In genomic region chr15:74179101-74179841, GRCh38 we compare ENCODE assay signal across 1 cellular context.
TF ChIP-seq lines count a peak whose summit lies in the region.

No MANE protein-coding gene starts in this region.

TF ChIP-seq in H1, 55 proteins besides CTCF, POLR2A, EP300 and RAD21:
- TF ChIP-seq USF2 (IDR thresholded peaks at IDR 0.05; ENCODE audit: low read length) (no peak), CREB1 (IDR thresholded peaks at IDR 0.05) (no peak), RFX5 (IDR thresholded peaks at IDR 0.05; ENCODE audit: borderline replicate concordance, low read depth, low read length) (no peak), BACH1 (IDR thresholded peaks at IDR 0.05; ENCODE audit: low read length) (no peak), HDAC6 (IDR thresholded peaks at IDR 0.05; ENCODE audit: low read depth, low read length) (no peak), KDM4A (IDR thresholded peaks at IDR 0.05; ENCODE audit: low read depth, low read length, severe bottlenecking) (no peak), KDM1A (IDR thresholded peaks at IDR 0.05; ENCODE audit: borderline replicate concordance, low read length) (no peak), TAF7 (optimal IDR thresholded peaks at IDR 0.05; ENCODE audit: borderline replicate concordance, low read depth, low read length) (no peak), MAFK (IDR thresholded peaks at IDR 0.05; ENCODE audit: low read depth, low read length) (no peak), RXRA (IDR thresholded peaks at IDR 0.05; ENCODE audit: insufficient read depth, low read depth, low read length) (no peak), RBBP5 (IDR thresholded peaks at IDR 0.05; ENCODE audit: borderline replicate concordance, low read depth, low read length) (no peak), JUN (IDR thresholded peaks at IDR 0.05; ENCODE audit: low read depth, low read length) (no peak), POLR2AphosphoS5 (IDR thresholded peaks at IDR 0.05; ENCODE audit: low read depth, low read length) (no peak), PHF8 (conservative IDR thresholded peaks at IDR 0.05; ENCODE audit: low read depth, low read length) (no peak), POU5F1 (IDR thresholded peaks at IDR 0.05; ENCODE audit: low read depth, low read length) (no peak), FOSL1 (IDR thresholded peaks at IDR 0.05; ENCODE audit: insufficient read depth, low read depth, low read length) (no peak), NRF1 (IDR thresholded peaks at IDR 0.05; ENCODE audit: low read depth, low read length) (no peak), MAX (IDR thresholded peaks at IDR 0.05) (no peak), SIN3A (conservative IDR thresholded peaks at IDR 0.05 in 1 of 2, IDR thresholded peaks at IDR 0.05 in 1 of 2; ENCODE audit: low read depth in 1 of 2, low read length in 2 of 2) (no peak), TAF1 (IDR thresholded peaks at IDR 0.05; ENCODE audit: low read depth, low read length) (no peak)
